In the genomic region with DNA sequence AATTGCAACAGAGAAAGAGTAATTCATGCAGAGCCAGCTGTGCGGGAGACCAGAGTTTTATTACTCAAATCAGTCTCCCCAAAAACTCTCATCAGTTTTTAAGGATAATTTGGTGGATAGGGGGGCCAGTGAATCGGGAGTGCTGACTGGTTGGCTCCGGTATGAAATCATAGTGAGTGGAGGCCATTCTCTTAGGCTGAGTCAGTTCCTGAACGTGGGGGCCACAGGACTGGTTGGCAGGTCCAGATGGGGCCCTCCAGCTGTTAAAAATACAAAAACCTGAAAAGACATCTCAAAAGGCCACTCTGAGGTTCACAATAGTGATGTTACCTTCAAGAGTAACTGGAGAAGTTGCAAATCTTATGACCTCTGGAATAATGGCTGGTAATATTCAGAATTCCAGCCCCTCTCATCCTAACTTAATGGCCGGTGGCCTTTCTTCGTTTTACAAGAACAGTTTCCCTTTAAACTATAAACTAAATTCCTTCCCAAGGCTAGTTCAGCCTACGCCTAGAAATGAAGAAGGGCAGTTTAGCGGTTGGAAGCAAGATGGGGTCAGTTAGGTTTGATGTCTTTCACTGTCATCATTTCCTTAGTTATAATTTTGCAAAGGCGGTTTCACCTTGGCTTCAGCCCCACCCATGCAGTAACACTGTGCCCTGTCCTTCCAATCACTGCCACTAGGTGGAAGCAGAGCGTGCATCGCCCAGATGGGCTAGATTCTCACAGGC, we compare ENCODE assay signal across 8 cellular contexts. TPM values are rescaled to one million over a fixed set of nuclear protein-coding genes. Genes with fewer than 3 reads are reported as not detected.
DNase-seq lines count a peak whose midpoint lies in the region; ATAC-seq, FAIRE-seq and TF ChIP-seq lines count a peak whose summit lies in the region.

No MANE protein-coding gene starts in this region.

- no peaks in the 10 kb centered on the region for H3K9me1 ChIP-seq in keratinocyte (ENCODE audit: control insufficient read depth, extremely low read depth, insufficient read depth, low read length)

- peak overlapping the region; percentile 57 for H3K4me3 Mint-ChIP-seq in activated B cell treated with CpG ODN at 0.5 μM for 24 hours

- POLR2A ChIA-PET in activated B cell treated with CpG ODN at 0.5 μM for 24 hours (lab: Charles Lee), result no interaction called here

- H3K79me2 ChIP-seq in mammary epithelial cell (ENCODE audit: insufficient read depth, low read length) (peaks cover 29% of the 10 kb centered on the region), keratinocyte (ENCODE audit: control insufficient read depth, insufficient read depth, low read length) (peaks cover 9% of the 10 kb centered on the region)

- peaks cover 1% of the 10 kb centered on the region for H3K4me1 ChIP-seq in mammary epithelial cell (ENCODE audit: insufficient read depth, low read length)
- H3K4me1 ChIP-seq in keratinocyte (ENCODE audit: control insufficient read depth, extremely low read depth, insufficient read depth, low read length), result peaks cover 17% of the 10 kb centered on the region

- H3K9me3 ChIP-seq in mammary epithelial cell (replicated peaks; ENCODE audit: insufficient read depth, low read length), result no peaks in the 10 kb centered on the region
- H3K9me3 ChIP-seq in keratinocyte (ENCODE audit: control insufficient read depth, low read depth, low read length), result no peaks in the 10 kb centered on the region

- in situ Hi-C loops in mammary epithelial cell (cut with MboI; ENCODE audit: low sequenced_read_pairs in 2 of 2), result loop anchor here in 1 of 2 donors (5.0 kb wide), 1 partner anchor 46 kb away; no protein-coding TSS in a partner anchor

- DNase-seq in AG09309 (ENCODE audit: low read depth) (no peak), NCI-H2196 (lab: John Stamatoyannopoulos, UW; ENCODE audit: unreplicated experiment) (peak; percentile 81), activated B cell treated with CpG ODN at 0.5 μM for 24 hours (peak; percentile 76), mammary epithelial cell (peak; percentile 67), keratinocyte (ENCODE audit: low read depth, low spot score) (no peak), mesenteric fat pad (ENCODE audit: low spot score) (no peak)
- peak; percentile 82 to 89 for DNase-seq in stimulated activated CD4-positive, alpha-beta T cell treated with anti-CD3 and anti-CD28 coated beads, Interleukin-1b, Interleukin-23, amount 100 ng/mL, for 4 hours (ENCODE audit: low read depth in 2 of 2)

- BruUV-seq in mammary epithelial cell (replicated peaks; lab: Mats Ljungman, UMichigan), result no TSS peak

- H3K4me1 Mint-ChIP-seq in activated B cell treated with CpG ODN at 0.5 μM for 24 hours, result peaks cover 24% of the 10 kb centered on the region

- H3K9me3 Mint-ChIP-seq in activated B cell treated with CpG ODN at 0.5 μM for 24 hours, result no peaks in the 10 kb centered on the region

- no peak overlapping the region for H3K4me2 ChIP-seq in mammary epithelial cell (ENCODE audit: insufficient read depth, low read depth, low read length)
- peak overlapping the region; percentile 58 for H3K4me2 ChIP-seq in keratinocyte (ENCODE audit: control insufficient read depth, extremely low read depth, insufficient read depth, low read depth, low read length)

- 34% methylated on average over 8 of the region's 11 CpGs for WGBS in mammary epithelial cell (ENCODE audit: low coverage, missing lambda C conversion rate)

- peak; percentile 77 for FAIRE-seq in keratinocyte (lab: Jason Lieb, UNC)

- H3K27ac ChIP-seq in mammary epithelial cell (ENCODE audit: insufficient read depth, low read depth, low read length) (no peak overlapping the region), keratinocyte (ENCODE audit: control insufficient read depth, insufficient read depth, low read length) (no peak overlapping the region)

- dilution Hi-C loops in mammary epithelial cell (cut with HindIII; ENCODE audit: low sequenced_read_pairs) (no loop called here), keratinocyte (cut with MboI; ENCODE audit: extremely low pct_ligation_motif_present, low sequenced_read_pairs) (no loop called here)

- no peaks in the 10 kb centered on the region for H3K36me3 ChIP-seq in mammary epithelial cell (ENCODE audit: insufficient read depth, low read length)
- peaks cover 0 to 3% of the 10 kb centered on the region in 2 experiments for H3K36me3 ChIP-seq in keratinocyte (ENCODE audit: control insufficient read depth in 2 of 2, extremely low read depth in 1 of 2, insufficient read depth in 2 of 2, low read length in 2 of 2)

- peak; percentile 59 for ATAC-seq in GM19351 (IDR thresholded peaks at IDR 0.05; ENCODE audit: unreplicated experiment)
- ATAC-seq in activated B cell treated with CpG ODN at 0.5 μM for 24 hours (ENCODE audit: low read depth), result peak; percentile 71

- H3K36me3 Mint-ChIP-seq in activated B cell treated with CpG ODN at 0.5 μM for 24 hours (ENCODE audit: low read depth), result peaks cover 20% of the 10 kb centered on the region

- intact Hi-C loops in activated B cell treated with CpG ODN at 0.5 μM for 24 hours (cut with micrococcal nuclease), result loop anchor here (1.0 kb wide), 1 partner anchor 45 kb away; no protein-coding TSS in a partner anchor
- intact Hi-C loops in mammary epithelial cell (cut with micrococcal nuclease), result loop anchor here (1.0 to 2.0 kb wide), 2 partner anchors 45 to 96 kb away; no protein-coding TSS in a partner anchor

- no peaks in the 10 kb centered on the region for H3K27me3 Mint-ChIP-seq in activated B cell treated with CpG ODN at 0.5 μM for 24 hours

- H2AFZ ChIP-seq in mammary epithelial cell (ENCODE audit: low read depth, low read length) (no peak overlapping the region), keratinocyte (ENCODE audit: control insufficient read depth, low read length) (no peak overlapping the region)

- peak; percentile 87 for TF ChIP-seq CTCF in AG09309 (IDR thresholded peaks at IDR 0.05; ENCODE audit: control insufficient read depth, insufficient read depth, low read depth, low read length, missing control alignments)
- TF ChIP-seq CTCF in activated B cell treated with CpG ODN at 0.5 μM for 24 hours (IDR thresholded peaks at IDR 0.05), result no peak
- peak; percentile 80 to 85 for TF ChIP-seq CTCF in mammary epithelial cell (conservative IDR thresholded peaks at IDR 0.05 in 1 of 2, IDR thresholded peaks at IDR 0.05 in 1 of 2; ENCODE audit: extremely low read depth in 1 of 2, insufficient read depth in 1 of 2, low read depth in 1 of 2, low read length in 2 of 2)
- peak; percentile 68 to 89 (median 86) for TF ChIP-seq CTCF in keratinocyte (optimal IDR thresholded peaks at IDR 0.05 in 1 of 3, IDR thresholded peaks at IDR 0.05 in 1 of 3, conservative IDR thresholded peaks at IDR 0.05 in 1 of 3; ENCODE audit: extremely low read depth in 1 of 3, insufficient read depth in 2 of 3, low read length in 3 of 3)

- H3K4me3 ChIP-seq in AG09309 (ENCODE audit: control insufficient read depth, low read depth, low read length) (no peak overlapping the region), mammary epithelial cell (replicated peaks in 1 of 3; ENCODE audit: insufficient read depth in 1 of 3, low read depth in 2 of 3, low read length in 3 of 3) (no peak overlapping the region), keratinocyte (ENCODE audit: control insufficient read depth in 2 of 3, extremely low read depth in 1 of 3, insufficient read depth in 2 of 3, low read depth in 1 of 3, low read length in 3 of 3) (no peak overlapping the region)

- no peak overlapping the region for H3K27ac Mint-ChIP-seq in activated B cell treated with CpG ODN at 0.5 μM for 24 hours

- CTCF ChIA-PET in activated B cell treated with CpG ODN at 0.5 μM for 24 hours (lab: Charles Lee), result interaction anchor here (1.0 to 4.5 kb wide), 2 partner anchors 43 to 56 kb away, joined by 3 to 22 read pairs; no protein-coding TSS in a partner anchor
- CTCF ChIA-PET in mammary epithelial cell (lab: Charles Lee; ENCODE audit: low non-redundant PET), result no interaction called here

- H3K27me3 ChIP-seq in mammary epithelial cell (ENCODE audit: insufficient read depth, low read length) (no peaks in the 10 kb centered on the region), keratinocyte (ENCODE audit: control insufficient read depth, extremely low read depth, insufficient read depth, low read length) (no peaks in the 10 kb centered on the region)

- H4K20me1 ChIP-seq in mammary epithelial cell (ENCODE audit: insufficient read depth, low read length), result no peaks in the 10 kb centered on the region
- H4K20me1 ChIP-seq in keratinocyte (ENCODE audit: control insufficient read depth, extremely low read depth, insufficient read depth, low read length), result no peaks in the 10 kb centered on the region

- no peak overlapping the region for H3K9ac ChIP-seq in mammary epithelial cell (ENCODE audit: insufficient read depth, low read length)
- H3K9ac ChIP-seq in keratinocyte (ENCODE audit: control insufficient read depth, extremely low read depth, insufficient read depth, low read length), result no peak overlapping the region

RNA-seq across cellular contexts. Expression of gene MICA, which starts 6.8 kb away (rescaled TPM):
- total RNA-seq in activated B cell treated with CpG ODN at 0.5 μM for 24 hours (8.9 and 9.0 TPM in 2 replicates), mammary epithelial cell (10 to 100 TPM; 32.3 to 51.2 TPM), mesenteric fat pad (9.9 TPM)
- polyA plus RNA-seq in mammary epithelial cell (38.8 TPM), keratinocyte (59.9 to 81.8 TPM (median 67.7 TPM) in 3 replicates)
- polyA minus RNA-seq in mammary epithelial cell (13.9 TPM), keratinocyte (53.9 to 70.1 TPM (median 55.4 TPM) in 3 replicates)
- 17.9 TPM for polyA plus RNA-seq in keratinocyte (2011; ENCODE audit: low read depth)
- polyA plus RNA-seq in keratinocyte (2011; cell fraction: cytosol; rRNA removed), result 57.5 and 58.6 TPM in 2 replicates
- polyA plus RNA-seq in keratinocyte (2011; cell fraction: nucleus; rRNA removed), result 121 and 129 TPM in 2 replicates
- polyA plus RNA-seq in keratinocyte (2012; ENCODE audit: low replicate concordance), result 45.3 and 55.8 TPM in 2 replicates
- polyA minus RNA-seq in keratinocyte (2011; cell fraction: cytosol; rRNA and poly(A)+ RNA removed), result 43.4 TPM
- 49.2 and 72.2 TPM in 2 replicates for polyA minus RNA-seq in keratinocyte (2011; cell fraction: nucleus; rRNA and poly(A)+ RNA removed)

RNA-seq across cellular contexts. Expression of gene HLA-B, which starts 39.6 kb away (rescaled TPM):
- total RNA-seq in activated B cell treated with CpG ODN at 0.5 μM for 24 hours (3,667 and 3,668 TPM in 2 replicates), mammary epithelial cell (100 to 1,000 TPM in 1 of 2 donors, 10 to 100 TPM in 1; 65.3 to 181 TPM), mesenteric fat pad (914 TPM)
- polyA plus RNA-seq in mammary epithelial cell (95.3 TPM), keratinocyte (265 to 656 TPM (median 312 TPM) in 3 replicates)
- polyA minus RNA-seq in mammary epithelial cell (53.0 TPM), keratinocyte (147 to 352 TPM (median 330 TPM) in 3 replicates)
- 167 TPM for polyA plus RNA-seq in keratinocyte (2011; ENCODE audit: low read depth)
- 173 and 223 TPM in 2 replicates for polyA plus RNA-seq in keratinocyte (2011; cell fraction: cytosol; rRNA removed)
- 499 and 562 TPM in 2 replicates for polyA plus RNA-seq in keratinocyte (2011; cell fraction: nucleus; rRNA removed)
- 167 and 309 TPM in 2 replicates for polyA plus RNA-seq in keratinocyte (2012; ENCODE audit: low replicate concordance)
- 335 TPM for polyA minus RNA-seq in keratinocyte (2011; cell fraction: cytosol; rRNA and poly(A)+ RNA removed)
- 240 and 246 TPM in 2 replicates for polyA minus RNA-seq in keratinocyte (2011; cell fraction: nucleus; rRNA and poly(A)+ RNA removed)

Comparison
In these comparisons a context has a peak if more than half of its experiments do, and no peak if none do; other contexts are left out.
1. DNase-seq: peak in NCI-H2196 (single experiment), activated B cell treated with CpG ODN at 0.5 μM for 24 hours (single experiment), mammary epithelial cell (single experiment) and stimulated activated CD4-positive, alpha-beta T cell treated with anti-CD3 and anti-CD28 coated beads, Interleukin-1b, Interleukin-23, amount 100 ng/mL, for 4 hours (2 of 2); none in AG09309 (single experiment), keratinocyte (single experiment) and mesenteric fat pad (single experiment).